Comparison of ENCODE assay signal across 1 cellular context in the genomic region with DNA sequence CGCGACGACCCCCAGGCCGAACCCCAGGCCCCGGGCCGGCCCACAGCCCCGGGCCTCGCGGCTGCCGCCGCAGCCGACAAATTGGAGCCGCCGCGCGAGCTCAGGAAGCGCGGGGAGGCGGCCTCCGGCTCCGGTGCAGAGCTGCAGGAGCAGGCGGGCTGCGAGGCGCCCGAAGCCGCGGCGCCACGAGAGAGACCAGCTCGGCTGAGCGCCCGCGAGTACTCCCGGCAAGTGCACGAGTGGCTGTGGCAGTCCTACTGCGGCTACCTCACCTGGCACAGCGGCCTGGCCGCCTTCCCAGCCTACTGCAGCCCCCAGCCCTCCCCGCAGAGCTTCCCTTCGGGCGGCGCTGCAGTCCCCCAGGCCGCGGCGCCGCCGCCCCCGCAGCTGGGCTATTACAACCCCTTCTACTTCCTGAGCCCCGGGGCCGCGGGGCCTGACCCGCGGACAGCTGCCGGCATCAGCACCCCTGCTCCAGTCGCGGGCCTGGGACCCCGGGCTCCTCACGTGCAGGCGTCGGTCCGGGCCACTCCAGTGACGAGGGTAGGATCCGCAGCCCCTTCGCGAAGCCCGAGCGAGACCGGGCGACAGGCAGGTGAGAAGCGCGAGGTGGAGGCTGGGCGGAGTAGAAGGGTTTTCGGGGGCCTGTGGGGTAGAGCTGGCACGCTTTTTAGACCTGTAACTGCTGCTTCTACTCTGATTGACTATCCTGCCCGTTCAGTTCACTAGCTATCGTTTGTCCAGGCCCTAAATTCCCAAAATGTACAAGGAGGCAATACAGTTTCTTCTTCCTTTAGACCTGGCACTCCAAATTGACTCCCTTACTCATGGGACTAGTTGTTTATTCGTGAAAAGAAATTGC.
TF ChIP-seq lines count a peak whose summit lies in the region.

No MANE protein-coding gene starts in this region.

TF ChIP-seq in HepG2, 621 proteins besides CTCF, POLR2A, EP300 and RAD21 (continued from another document and continues in another):
- TF ChIP-seq, protein P1, sequence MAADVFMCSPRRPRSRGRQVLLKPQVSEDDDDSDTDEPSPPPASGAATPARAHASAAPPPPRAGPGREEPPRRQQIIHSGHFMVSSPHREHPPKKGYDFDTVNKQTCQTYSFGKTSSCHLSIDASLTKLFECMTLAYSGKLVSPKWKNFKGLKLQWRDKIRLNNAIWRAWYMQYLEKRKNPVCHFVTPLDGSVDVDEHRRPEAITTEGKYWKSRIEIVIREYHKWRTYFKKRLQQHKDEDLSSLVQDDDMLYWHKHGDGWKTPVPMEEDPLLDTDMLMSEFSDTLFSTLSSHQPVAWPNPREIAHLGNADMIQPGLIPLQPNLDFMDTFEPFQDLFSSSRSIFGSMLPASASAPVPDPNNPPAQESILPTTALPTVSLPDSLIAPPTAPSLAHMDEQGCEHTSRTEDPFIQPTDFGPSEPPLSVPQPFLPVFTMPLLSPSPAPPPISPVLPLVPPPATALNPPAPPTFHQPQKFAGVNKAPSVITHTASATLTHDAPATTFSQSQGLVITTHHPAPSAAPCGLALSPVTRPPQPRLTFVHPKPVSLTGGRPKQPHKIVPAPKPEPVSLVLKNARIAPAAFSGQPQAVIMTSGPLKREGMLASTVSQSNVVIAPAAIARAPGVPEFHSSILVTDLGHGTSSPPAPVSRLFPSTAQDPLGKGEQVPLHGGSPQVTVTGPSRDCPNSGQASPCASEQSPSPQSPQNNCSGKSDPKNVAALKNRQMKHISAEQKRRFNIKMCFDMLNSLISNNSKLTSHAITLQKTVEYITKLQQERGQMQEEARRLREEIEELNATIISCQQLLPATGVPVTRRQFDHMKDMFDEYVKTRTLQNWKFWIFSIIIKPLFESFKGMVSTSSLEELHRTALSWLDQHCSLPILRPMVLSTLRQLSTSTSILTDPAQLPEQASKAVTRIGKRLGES (CRISPR knock-in tag; IDR thresholded peaks at IDR 0.05; ENCODE audit: borderline replicate concordance), result no peak
- TF ChIP-seq ZNF614 (CRISPR knock-in tag; IDR thresholded peaks at IDR 0.05; ENCODE audit: borderline replicate concordance) (no peak), ZNF670 (CRISPR knock-in tag; IDR thresholded peaks at IDR 0.05; ENCODE audit: borderline replicate concordance) (peak; percentile 74; the same call in 1 of the 2 replicates), ZNF510 (CRISPR knock-in tag; IDR thresholded peaks at IDR 0.05; ENCODE audit: low read depth) (no peak), MED8 (CRISPR knock-in tag; IDR thresholded peaks at IDR 0.05; ENCODE audit: insufficient replicate concordance) (peak; percentile 4), ZNF746 (CRISPR knock-in tag; IDR thresholded peaks at IDR 0.05) (no peak), ZNF530 (CRISPR knock-in tag; IDR thresholded peaks at IDR 0.05; ENCODE audit: low read depth) (no peak), TEAD2 (CRISPR knock-in tag; IDR thresholded peaks at IDR 0.05) (peak; percentile 60; the same call in 1 of the 2 replicates), FOXJ3 (CRISPR knock-in tag; IDR thresholded peaks at IDR 0.05; ENCODE audit: borderline replicate concordance) (peak; percentile 31; the same call in 1 of the 2 replicates), ZFP82 (CRISPR knock-in tag; IDR thresholded peaks at IDR 0.05; ENCODE audit: borderline replicate concordance) (no peak)
- TF ChIP-seq, protein P2, sequence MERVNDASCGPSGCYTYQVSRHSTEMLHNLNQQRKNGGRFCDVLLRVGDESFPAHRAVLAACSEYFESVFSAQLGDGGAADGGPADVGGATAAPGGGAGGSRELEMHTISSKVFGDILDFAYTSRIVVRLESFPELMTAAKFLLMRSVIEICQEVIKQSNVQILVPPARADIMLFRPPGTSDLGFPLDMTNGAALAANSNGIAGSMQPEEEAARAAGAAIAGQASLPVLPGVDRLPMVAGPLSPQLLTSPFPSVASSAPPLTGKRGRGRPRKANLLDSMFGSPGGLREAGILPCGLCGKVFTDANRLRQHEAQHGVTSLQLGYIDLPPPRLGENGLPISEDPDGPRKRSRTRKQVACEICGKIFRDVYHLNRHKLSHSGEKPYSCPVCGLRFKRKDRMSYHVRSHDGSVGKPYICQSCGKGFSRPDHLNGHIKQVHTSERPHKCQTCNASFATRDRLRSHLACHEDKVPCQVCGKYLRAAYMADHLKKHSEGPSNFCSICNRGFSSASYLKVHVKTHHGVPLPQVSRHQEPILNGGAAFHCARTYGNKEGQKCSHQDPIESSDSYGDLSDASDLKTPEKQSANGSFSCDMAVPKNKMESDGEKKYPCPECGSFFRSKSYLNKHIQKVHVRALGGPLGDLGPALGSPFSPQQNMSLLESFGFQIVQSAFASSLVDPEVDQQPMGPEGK (CRISPR knock-in tag; IDR thresholded peaks at IDR 0.05), result peak; percentile 90
- TF ChIP-seq, protein P3, sequence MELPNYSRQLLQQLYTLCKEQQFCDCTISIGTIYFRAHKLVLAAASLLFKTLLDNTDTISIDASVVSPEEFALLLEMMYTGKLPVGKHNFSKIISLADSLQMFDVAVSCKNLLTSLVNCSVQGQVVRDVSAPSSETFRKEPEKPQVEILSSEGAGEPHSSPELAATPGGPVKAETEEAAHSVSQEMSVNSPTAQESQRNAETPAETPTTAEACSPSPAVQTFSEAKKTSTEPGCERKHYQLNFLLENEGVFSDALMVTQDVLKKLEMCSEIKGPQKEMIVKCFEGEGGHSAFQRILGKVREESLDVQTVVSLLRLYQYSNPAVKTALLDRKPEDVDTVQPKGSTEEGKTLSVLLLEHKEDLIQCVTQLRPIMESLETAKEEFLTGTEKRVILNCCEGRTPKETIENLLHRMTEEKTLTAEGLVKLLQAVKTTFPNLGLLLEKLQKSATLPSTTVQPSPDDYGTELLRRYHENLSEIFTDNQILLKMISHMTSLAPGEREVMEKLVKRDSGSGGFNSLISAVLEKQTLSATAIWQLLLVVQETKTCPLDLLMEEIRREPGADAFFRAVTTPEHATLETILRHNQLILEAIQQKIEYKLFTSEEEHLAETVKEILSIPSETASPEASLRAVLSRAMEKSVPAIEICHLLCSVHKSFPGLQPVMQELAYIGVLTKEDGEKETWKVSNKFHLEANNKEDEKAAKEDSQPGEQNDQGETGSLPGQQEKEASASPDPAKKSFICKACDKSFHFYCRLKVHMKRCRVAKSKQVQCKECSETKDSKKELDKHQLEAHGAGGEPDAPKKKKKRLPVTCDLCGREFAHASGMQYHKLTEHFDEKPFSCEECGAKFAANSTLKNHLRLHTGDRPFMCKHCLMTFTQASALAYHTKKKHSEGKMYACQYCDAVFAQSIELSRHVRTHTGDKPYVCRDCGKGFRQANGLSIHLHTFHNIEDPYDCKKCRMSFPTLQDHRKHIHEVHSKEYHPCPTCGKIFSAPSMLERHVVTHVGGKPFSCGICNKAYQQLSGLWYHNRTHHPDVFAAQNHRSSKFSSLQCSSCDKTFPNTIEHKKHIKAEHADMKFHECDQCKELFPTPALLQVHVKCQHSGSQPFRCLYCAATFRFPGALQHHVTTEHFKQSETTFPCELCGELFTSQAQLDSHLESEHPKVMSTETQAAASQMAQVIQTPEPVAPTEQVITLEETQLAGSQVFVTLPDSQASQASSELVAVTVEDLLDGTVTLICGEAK (IDR thresholded peaks at IDR 0.05), result no peak
- TF ChIP-seq, protein P3 (CRISPR knock-in tag; IDR thresholded peaks at IDR 0.05), result no peak; the same call in 1 of the 2 replicates
- TF ChIP-seq, protein P4, sequence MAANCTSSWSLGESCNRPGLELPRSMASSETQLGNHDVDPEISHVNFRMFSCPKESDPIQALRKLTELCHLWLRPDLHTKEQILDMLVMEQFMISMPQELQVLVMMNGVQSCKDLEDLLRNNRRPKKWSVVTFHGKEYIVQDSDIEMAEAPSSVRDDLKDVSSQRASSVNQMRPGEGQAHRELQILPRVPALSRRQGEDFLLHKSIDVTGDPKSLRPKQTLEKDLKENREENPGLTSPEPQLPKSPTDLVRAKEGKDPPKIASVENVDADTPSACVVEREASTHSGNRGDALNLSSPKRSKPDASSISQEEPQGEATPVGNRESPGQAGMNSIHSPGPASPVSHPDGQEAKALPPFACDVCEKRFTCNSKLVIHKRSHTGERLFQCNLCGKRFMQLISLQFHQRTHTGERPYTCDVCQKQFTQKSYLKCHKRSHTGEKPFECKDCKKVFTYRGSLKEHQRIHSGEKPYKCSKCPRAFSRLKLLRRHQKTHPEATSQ (CRISPR knock-in tag; IDR thresholded peaks at IDR 0.05; ENCODE audit: borderline replicate concordance), result no peak
- TF ChIP-seq, protein P5, sequence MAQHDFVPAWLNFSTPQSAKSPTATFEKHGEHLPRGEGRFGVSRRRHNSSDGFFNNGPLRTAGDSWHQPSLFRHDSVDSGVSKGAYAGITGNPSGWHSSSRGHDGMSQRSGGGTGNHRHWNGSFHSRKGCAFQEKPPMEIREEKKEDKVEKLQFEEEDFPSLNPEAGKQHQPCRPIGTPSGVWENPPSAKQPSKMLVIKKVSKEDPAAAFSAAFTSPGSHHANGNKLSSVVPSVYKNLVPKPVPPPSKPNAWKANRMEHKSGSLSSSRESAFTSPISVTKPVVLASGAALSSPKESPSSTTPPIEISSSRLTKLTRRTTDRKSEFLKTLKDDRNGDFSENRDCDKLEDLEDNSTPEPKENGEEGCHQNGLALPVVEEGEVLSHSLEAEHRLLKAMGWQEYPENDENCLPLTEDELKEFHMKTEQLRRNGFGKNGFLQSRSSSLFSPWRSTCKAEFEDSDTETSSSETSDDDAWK (CRISPR knock-in tag; IDR thresholded peaks at IDR 0.05), result no peak
- TF ChIP-seq, protein P6, sequence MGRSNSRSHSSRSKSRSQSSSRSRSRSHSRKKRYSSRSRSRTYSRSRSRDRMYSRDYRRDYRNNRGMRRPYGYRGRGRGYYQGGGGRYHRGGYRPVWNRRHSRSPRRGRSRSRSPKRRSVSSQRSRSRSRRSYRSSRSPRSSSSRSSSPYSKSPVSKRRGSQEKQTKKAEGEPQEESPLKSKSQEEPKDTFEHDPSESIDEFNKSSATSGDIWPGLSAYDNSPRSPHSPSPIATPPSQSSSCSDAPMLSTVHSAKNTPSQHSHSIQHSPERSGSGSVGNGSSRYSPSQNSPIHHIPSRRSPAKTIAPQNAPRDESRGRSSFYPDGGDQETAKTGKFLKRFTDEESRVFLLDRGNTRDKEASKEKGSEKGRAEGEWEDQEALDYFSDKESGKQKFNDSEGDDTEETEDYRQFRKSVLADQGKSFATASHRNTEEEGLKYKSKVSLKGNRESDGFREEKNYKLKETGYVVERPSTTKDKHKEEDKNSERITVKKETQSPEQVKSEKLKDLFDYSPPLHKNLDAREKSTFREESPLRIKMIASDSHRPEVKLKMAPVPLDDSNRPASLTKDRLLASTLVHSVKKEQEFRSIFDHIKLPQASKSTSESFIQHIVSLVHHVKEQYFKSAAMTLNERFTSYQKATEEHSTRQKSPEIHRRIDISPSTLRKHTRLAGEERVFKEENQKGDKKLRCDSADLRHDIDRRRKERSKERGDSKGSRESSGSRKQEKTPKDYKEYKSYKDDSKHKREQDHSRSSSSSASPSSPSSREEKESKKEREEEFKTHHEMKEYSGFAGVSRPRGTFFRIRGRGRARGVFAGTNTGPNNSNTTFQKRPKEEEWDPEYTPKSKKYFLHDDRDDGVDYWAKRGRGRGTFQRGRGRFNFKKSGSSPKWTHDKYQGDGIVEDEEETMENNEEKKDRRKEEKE (IDR thresholded peaks at IDR 0.05), result no peak
- TF ChIP-seq, protein P7, sequence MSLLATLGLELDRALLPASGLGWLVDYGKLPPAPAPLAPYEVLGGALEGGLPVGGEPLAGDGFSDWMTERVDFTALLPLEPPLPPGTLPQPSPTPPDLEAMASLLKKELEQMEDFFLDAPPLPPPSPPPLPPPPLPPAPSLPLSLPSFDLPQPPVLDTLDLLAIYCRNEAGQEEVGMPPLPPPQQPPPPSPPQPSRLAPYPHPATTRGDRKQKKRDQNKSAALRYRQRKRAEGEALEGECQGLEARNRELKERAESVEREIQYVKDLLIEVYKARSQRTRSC (CRISPR knock-in tag; IDR thresholded peaks at IDR 0.05; ENCODE audit: low read depth), result no peak
